In genomic region chr10:11755512-11756247, GRCh38 we compare ENCODE assay signal across 1 cellular context.
TF ChIP-seq lines count a peak whose summit lies in the region.

No MANE protein-coding gene starts in this region.

TF ChIP-seq in H1, 55 proteins besides CTCF, POLR2A, EP300 and RAD21:
- TF ChIP-seq CTBP2 (IDR thresholded peaks at IDR 0.05; ENCODE audit: borderline replicate concordance, insufficient read depth, insufficient read length, low read length) = no peak
- TF ChIP-seq SIX5 (IDR thresholded peaks at IDR 0.05; ENCODE audit: low read depth, low read length) = no peak
- no peak for TF ChIP-seq POLR2AphosphoS5 (IDR thresholded peaks at IDR 0.05; ENCODE audit: low read depth, low read length)
- no peak for TF ChIP-seq KDM1A (IDR thresholded peaks at IDR 0.05; ENCODE audit: borderline replicate concordance, low read length)
- no peak for TF ChIP-seq RBBP5 (IDR thresholded peaks at IDR 0.05; ENCODE audit: borderline replicate concordance, low read depth, low read length)
- TF ChIP-seq CREB1 (IDR thresholded peaks at IDR 0.05) = no peak
- TF ChIP-seq, protein P1, sequence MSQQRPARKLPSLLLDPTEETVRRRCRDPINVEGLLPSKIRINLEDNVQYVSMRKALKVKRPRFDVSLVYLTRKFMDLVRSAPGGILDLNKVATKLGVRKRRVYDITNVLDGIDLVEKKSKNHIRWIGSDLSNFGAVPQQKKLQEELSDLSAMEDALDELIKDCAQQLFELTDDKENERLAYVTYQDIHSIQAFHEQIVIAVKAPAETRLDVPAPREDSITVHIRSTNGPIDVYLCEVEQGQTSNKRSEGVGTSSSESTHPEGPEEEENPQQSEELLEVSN (IDR thresholded peaks at IDR 0.05) = no peak
- TF ChIP-seq HDAC2 (IDR thresholded peaks at IDR 0.05; ENCODE audit: borderline replicate concordance in 1 of 2, low read depth in 2 of 2, low read length in 2 of 2) = no peak
- no peak for TF ChIP-seq GTF2F1 (IDR thresholded peaks at IDR 0.05; ENCODE audit: borderline replicate concordance, low read depth, low read length)
